ENCODE assay signal across 1 cellular context in genomic region chr20:5126512-5127203, GRCh38.
TF ChIP-seq lines count a peak whose summit lies in the region.

Gene CDS2, plus strand, starts transcription at chr20:5127008. Its CDS starts 85 bp downstream, at chr20:5127093.

TF ChIP-seq in HCT116, 20 proteins besides CTCF, POLR2A, EP300 and RAD21 (continued from another document):
- TF ChIP-seq REST (IDR thresholded peaks at IDR 0.05; ENCODE audit: low read depth) (no peak), EGR1 (IDR thresholded peaks at IDR 0.05; ENCODE audit: low read depth) (peak; percentile 47), JUND (IDR thresholded peaks at IDR 0.05) (no peak), CEBPB (IDR thresholded peaks at IDR 0.05; ENCODE audit: low read depth) (no peak; the same call in 1 of the 2 replicates), POLR2AphosphoS5 (IDR thresholded peaks at IDR 0.05; ENCODE audit: low read depth, low read length) (peak; percentile 68), TCF7L2 (IDR thresholded peaks at IDR 0.05; ENCODE audit: borderline replicate concordance, extremely low read depth, insufficient read depth, insufficient read length) (peak; percentile 15), CBX3 (IDR thresholded peaks at IDR 0.05; ENCODE audit: low read depth) (peak; percentile 31; the same call in 1 of the 2 replicates), SRF (IDR thresholded peaks at IDR 0.05; ENCODE audit: low read depth) (no peak; the same call in 1 of the 2 replicates), ZFX (IDR thresholded peaks at IDR 0.05) (no peak), SIN3A (IDR thresholded peaks at IDR 0.05; ENCODE audit: low read depth) (no peak)
TF ChIP-seq in HCT116: peak in this region for 6.
